In genomic region chr2:229261076-229261475, GRCh38 we compare ENCODE assay signal across 1 cellular context.
TF ChIP-seq lines count a peak whose summit lies in the region.

No MANE protein-coding gene starts in this region.

TF ChIP-seq in SK-N-SH treated with all-trans-retinoic acid at 6 μM for 48 hours, 23 proteins besides CTCF, POLR2A, EP300 and RAD21 (continued from another document):
- no peak for TF ChIP-seq CREB5 (CRISPR knock-in tag; IDR thresholded peaks at IDR 0.05; ENCODE audit: low read depth)
- TF ChIP-seq CSRNP3 (CRISPR knock-in tag; IDR thresholded peaks at IDR 0.05) = no peak
- TF ChIP-seq RARB (CRISPR knock-in tag; IDR thresholded peaks at IDR 0.05) = no peak
- no peak for TF ChIP-seq PATZ1 (CRISPR knock-in tag; IDR thresholded peaks at IDR 0.05; ENCODE audit: borderline replicate concordance)
- TF ChIP-seq PPARA (CRISPR knock-in tag; IDR thresholded peaks at IDR 0.05; ENCODE audit: borderline replicate concordance) = no peak
- no peak for TF ChIP-seq ESRRG (CRISPR knock-in tag; IDR thresholded peaks at IDR 0.05)
- TF ChIP-seq CSDC2 (CRISPR knock-in tag; IDR thresholded peaks at IDR 0.05) = no peak
- TF ChIP-seq TOX (CRISPR knock-in tag; IDR thresholded peaks at IDR 0.05; ENCODE audit: borderline replicate concordance) = no peak
- TF ChIP-seq OSR1 (CRISPR knock-in tag; IDR thresholded peaks at IDR 0.05) = no peak
- no peak for TF ChIP-seq ISL1 (CRISPR knock-in tag; IDR thresholded peaks at IDR 0.05)
TF ChIP-seq in SK-N-SH treated with all-trans-retinoic acid at 6 μM for 48 hours: peak in this region for 0.
